In the genomic region with DNA sequence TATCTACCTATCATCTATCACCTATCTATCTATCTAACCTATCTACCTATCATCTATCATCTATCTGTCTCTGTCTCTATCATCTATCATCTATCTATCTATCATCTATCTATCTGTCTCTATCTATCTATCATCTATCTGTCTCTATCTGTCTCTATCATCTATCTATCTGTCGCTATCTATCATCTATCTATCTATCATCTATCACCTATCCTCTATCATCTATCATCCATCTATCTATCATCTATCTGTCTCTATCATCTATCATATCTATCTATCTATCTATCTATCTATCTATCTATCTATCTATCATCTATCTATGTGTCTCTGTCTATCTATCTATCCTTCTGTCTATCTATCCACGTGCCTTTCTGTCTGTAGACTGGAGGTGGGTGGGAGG, we compare ENCODE assay signal across 21 cellular contexts. TPM values are rescaled to one million over a fixed set of nuclear protein-coding genes. Genes with fewer than 3 reads are reported as not detected.
"Had no signal": no experiment of that assay in that cellular context is flagged by ENCODE, and none has a peak within 500 bp of the region (broad histone marks: within the 10 kb centered on the region; RNA-seq: fewer than 3 reads in every experiment).

No MANE protein-coding gene starts in this region.

- H3K36me3 ChIP-seq: MG63 had no signal

- DNase-seq: Karpas-422, KG1, MG63, NCI-H1092 treated with DMSO at 0.1 percent for 48 hours, NCI-H1436, NCI-H187, NCI-H2029, NCI-H2081 treated with DMSO at 0.1 percent for 48 hours, NCI-H2171, NCI-H226, NCI-H446, NCI-H510A, NCI-H524 treated with DMSO at 0.1 percent for 48 hours, NCI-H69, NCI-H774, Right ventricle myocardium superior, RPMI8226, SK-N-SH, SW 1271 had no signal

- H3K27me3 ChIP-seq: MG63 had no signal

- H3K9me3 ChIP-seq: MG63, SK-N-SH had no signal

- H3K4me3 ChIP-seq: MG63 had no signal

- H3K27ac ChIP-seq: HL-60 had no signal

RNA-seq across cellular contexts. Expression of a gene that starts 59.5 kb away (rescaled TPM):
- total RNA-seq: SK-MEL-5 had no signal
